In genomic region chr12:115088995-115089841, GRCh38 we compare ENCODE assay signal across 1 cellular context.
TF ChIP-seq lines count a peak whose summit lies in the region.

No MANE protein-coding gene starts in this region.

TF ChIP-seq in HepG2, 621 proteins besides CTCF, POLR2A, EP300 and RAD21 (continued from another document and continues in another):
- no peak for TF ChIP-seq ZNF646 (CRISPR knock-in tag; IDR thresholded peaks at IDR 0.05)
- TF ChIP-seq, protein P1, sequence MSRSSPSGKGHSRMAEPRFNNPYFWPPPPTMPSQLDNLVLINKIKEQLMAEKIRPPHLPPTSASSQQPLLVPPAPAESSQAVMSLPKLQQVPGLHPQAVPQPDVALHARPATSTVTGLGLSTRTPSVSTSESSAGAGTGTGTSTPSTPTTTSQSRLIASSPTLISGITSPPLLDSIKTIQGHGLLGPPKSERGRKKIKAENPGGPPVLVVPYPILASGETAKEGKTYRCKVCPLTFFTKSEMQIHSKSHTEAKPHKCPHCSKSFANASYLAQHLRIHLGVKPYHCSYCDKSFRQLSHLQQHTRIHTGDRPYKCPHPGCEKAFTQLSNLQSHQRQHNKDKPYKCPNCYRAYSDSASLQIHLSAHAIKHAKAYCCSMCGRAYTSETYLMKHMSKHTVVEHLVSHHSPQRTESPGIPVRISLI (CRISPR knock-in tag; IDR thresholded peaks at IDR 0.05; ENCODE audit: borderline replicate concordance), result peak; percentile 25; the same call in 1 of the 2 replicates
- TF ChIP-seq, protein P2, sequence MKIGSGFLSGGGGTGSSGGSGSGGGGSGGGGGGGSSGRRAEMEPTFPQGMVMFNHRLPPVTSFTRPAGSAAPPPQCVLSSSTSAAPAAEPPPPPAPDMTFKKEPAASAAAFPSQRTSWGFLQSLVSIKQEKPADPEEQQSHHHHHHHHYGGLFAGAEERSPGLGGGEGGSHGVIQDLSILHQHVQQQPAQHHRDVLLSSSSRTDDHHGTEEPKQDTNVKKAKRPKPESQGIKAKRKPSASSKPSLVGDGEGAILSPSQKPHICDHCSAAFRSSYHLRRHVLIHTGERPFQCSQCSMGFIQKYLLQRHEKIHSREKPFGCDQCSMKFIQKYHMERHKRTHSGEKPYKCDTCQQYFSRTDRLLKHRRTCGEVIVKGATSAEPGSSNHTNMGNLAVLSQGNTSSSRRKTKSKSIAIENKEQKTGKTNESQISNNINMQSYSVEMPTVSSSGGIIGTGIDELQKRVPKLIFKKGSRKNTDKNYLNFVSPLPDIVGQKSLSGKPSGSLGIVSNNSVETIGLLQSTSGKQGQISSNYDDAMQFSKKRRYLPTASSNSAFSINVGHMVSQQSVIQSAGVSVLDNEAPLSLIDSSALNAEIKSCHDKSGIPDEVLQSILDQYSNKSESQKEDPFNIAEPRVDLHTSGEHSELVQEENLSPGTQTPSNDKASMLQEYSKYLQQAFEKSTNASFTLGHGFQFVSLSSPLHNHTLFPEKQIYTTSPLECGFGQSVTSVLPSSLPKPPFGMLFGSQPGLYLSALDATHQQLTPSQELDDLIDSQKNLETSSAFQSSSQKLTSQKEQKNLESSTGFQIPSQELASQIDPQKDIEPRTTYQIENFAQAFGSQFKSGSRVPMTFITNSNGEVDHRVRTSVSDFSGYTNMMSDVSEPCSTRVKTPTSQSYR (CRISPR knock-in tag; IDR thresholded peaks at IDR 0.05; ENCODE audit: borderline replicate concordance), result peak; percentile 98
- TF ChIP-seq, protein P3, sequence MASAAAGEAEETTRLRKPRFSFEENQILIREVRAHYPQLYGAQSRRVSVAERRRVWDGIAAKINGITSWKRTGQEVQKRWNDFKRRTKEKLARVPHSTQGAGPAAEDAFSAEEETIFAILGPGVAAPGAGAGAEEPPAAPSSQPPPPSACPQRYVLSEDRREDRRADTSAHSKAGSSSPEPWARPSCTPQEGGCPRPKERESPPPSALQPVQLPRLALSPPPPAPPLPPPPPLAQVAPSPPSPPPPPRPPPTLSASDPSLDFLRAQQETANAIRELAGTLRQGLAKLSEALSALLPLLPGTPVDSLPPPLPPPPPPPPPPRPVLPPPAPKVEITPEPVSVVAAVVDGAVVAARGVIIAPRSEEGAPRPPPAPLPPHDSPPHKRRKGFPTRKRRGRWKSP (CRISPR knock-in tag; IDR thresholded peaks at IDR 0.05), result 0 out of 2 replicates have a peak, but pooled peaks have one; percentile 26
- TF ChIP-seq SPEN (CRISPR knock-in tag; IDR thresholded peaks at IDR 0.05; ENCODE audit: low read depth), result peak; percentile 75
- no peak for TF ChIP-seq EEA1 (CRISPR knock-in tag; IDR thresholded peaks at IDR 0.05; ENCODE audit: borderline replicate concordance)
- 0 out of 2 replicates have a peak, but pooled peaks have one; percentile 23 for TF ChIP-seq RFX5 (IDR thresholded peaks at IDR 0.05; ENCODE audit: low read depth, low read length)
- no peak for TF ChIP-seq HDAC6 (IDR thresholded peaks at IDR 0.05; ENCODE audit: low read depth, low read length)
- TF ChIP-seq, protein P4, sequence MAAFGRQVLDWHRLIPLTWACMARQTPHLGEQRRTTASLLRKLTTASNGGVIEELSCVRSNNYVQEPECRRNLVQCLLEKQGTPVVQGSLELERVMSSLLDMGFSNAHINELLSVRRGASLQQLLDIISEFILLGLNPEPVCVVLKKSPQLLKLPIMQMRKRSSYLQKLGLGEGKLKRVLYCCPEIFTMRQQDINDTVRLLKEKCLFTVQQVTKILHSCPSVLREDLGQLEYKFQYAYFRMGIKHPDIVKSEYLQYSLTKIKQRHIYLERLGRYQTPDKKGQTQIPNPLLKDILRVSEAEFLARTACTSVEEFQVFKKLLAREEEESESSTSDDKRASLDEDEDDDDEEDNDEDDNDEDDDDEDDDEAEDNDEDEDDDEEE (CRISPR knock-in tag; IDR thresholded peaks at IDR 0.05), result no peak
- no peak for TF ChIP-seq GLMP (CRISPR knock-in tag; IDR thresholded peaks at IDR 0.05; ENCODE audit: borderline replicate concordance)
- peak; percentile 85 for TF ChIP-seq ELF3 (CRISPR knock-in tag; IDR thresholded peaks at IDR 0.05)
- no peak for TF ChIP-seq HNRNPH1 (optimal IDR thresholded peaks at IDR 0.05; ENCODE audit: low read depth, low read length)
- 0 out of 2 replicates have a peak, but pooled peaks have one; percentile 84 for TF ChIP-seq ZNF33B (CRISPR knock-in tag; IDR thresholded peaks at IDR 0.05)
- 0 out of 2 replicates have a peak, but pooled peaks have one; percentile 28 for TF ChIP-seq TAF1 (CRISPR knock-in tag; IDR thresholded peaks at IDR 0.05)
- TF ChIP-seq NR2F1 (CRISPR knock-in tag; IDR thresholded peaks at IDR 0.05), result peak; percentile 83 to 88
- TF ChIP-seq ZNF317 (CRISPR knock-in tag; IDR thresholded peaks at IDR 0.05), result peak; percentile 54; the same call in 1 of the 2 replicates
- no peak for TF ChIP-seq CHCHD3 (CRISPR knock-in tag; IDR thresholded peaks at IDR 0.05)
- no peak for TF ChIP-seq PPARG (CRISPR knock-in tag; conservative IDR thresholded peaks at IDR 0.05)
- TF ChIP-seq ZNF672 (CRISPR knock-in tag; IDR thresholded peaks at IDR 0.05), result peak; percentile 74; the same call in 1 of the 2 replicates
- peak; percentile 94 for TF ChIP-seq HOXA3 (CRISPR knock-in tag; IDR thresholded peaks at IDR 0.05)
- 0 out of 2 replicates have a peak, but pooled peaks have one; percentile 37 for TF ChIP-seq ZNF12 (CRISPR knock-in tag; IDR thresholded peaks at IDR 0.05)
- no peak for TF ChIP-seq ZBTB8A (CRISPR knock-in tag; IDR thresholded peaks at IDR 0.05; ENCODE audit: borderline replicate concordance, low read depth)
- TF ChIP-seq ZFYVE20 (CRISPR knock-in tag; IDR thresholded peaks at IDR 0.05; ENCODE audit: borderline replicate concordance, low read depth), result no peak
- TF ChIP-seq JUN (CRISPR knock-in tag; IDR thresholded peaks at IDR 0.05), result peak; percentile 48; the same call in 1 of the 2 replicates
- peak; percentile 81 for TF ChIP-seq ZNF670 (CRISPR knock-in tag; IDR thresholded peaks at IDR 0.05; ENCODE audit: borderline replicate concordance)
- TF ChIP-seq PLRG1 (conservative IDR thresholded peaks at IDR 0.05), result no peak
- TF ChIP-seq NR1H2 (CRISPR knock-in tag; IDR thresholded peaks at IDR 0.05; ENCODE audit: borderline replicate concordance, low read depth), result peak; percentile 68; the same call in 1 of the 2 replicates
- TF ChIP-seq, protein P5, sequence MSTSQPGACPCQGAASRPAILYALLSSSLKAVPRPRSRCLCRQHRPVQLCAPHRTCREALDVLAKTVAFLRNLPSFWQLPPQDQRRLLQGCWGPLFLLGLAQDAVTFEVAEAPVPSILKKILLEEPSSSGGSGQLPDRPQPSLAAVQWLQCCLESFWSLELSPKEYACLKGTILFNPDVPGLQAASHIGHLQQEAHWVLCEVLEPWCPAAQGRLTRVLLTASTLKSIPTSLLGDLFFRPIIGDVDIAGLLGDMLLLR (CRISPR knock-in tag; IDR thresholded peaks at IDR 0.05), result peak; percentile 78
- TF ChIP-seq RORA (CRISPR knock-in tag; IDR thresholded peaks at IDR 0.05), result no peak
- peak; percentile 79 for TF ChIP-seq PHF5A (CRISPR knock-in tag; IDR thresholded peaks at IDR 0.05; ENCODE audit: low read depth, unreplicated experiment)
- no peak for TF ChIP-seq ZFP62 (CRISPR knock-in tag; IDR thresholded peaks at IDR 0.05)
- peak; percentile 58; the same call in 1 of the 2 replicates for TF ChIP-seq AKAP8 (CRISPR knock-in tag; IDR thresholded peaks at IDR 0.05)
- TF ChIP-seq IKZF1 (IDR thresholded peaks at IDR 0.05), result no peak
- peak; percentile 98 for TF ChIP-seq FOXO1 (CRISPR knock-in tag; IDR thresholded peaks at IDR 0.05)
- TF ChIP-seq MIXL1 (CRISPR knock-in tag; IDR thresholded peaks at IDR 0.05), result peak; percentile 95
- no peak for TF ChIP-seq SP140L (CRISPR knock-in tag; IDR thresholded peaks at IDR 0.05; ENCODE audit: borderline replicate concordance)
- TF ChIP-seq RFXANK (CRISPR knock-in tag; IDR thresholded peaks at IDR 0.05), result no peak
- peak; percentile 67; the same call in 1 of the 2 replicates for TF ChIP-seq ZNF256 (CRISPR knock-in tag; conservative IDR thresholded peaks at IDR 0.05)
- TF ChIP-seq FOSL2 (CRISPR knock-in tag; IDR thresholded peaks at IDR 0.05), result peak; percentile 87
- no peak for TF ChIP-seq ZNF589 (CRISPR knock-in tag; conservative IDR thresholded peaks at IDR 0.05)
- peak; percentile 70; the same call in 1 of the 2 replicates for TF ChIP-seq ZKSCAN8 (CRISPR knock-in tag; IDR thresholded peaks at IDR 0.05; ENCODE audit: borderline replicate concordance)
- peak; percentile 94 for TF ChIP-seq TCF7 (IDR thresholded peaks at IDR 0.05; ENCODE audit: low read depth)
- peak; percentile 65 for TF ChIP-seq ZMAT3 (CRISPR knock-in tag; conservative IDR thresholded peaks at IDR 0.05)
- no peak for TF ChIP-seq ZNF30 (CRISPR knock-in tag; IDR thresholded peaks at IDR 0.05)
- TF ChIP-seq, protein P6, sequence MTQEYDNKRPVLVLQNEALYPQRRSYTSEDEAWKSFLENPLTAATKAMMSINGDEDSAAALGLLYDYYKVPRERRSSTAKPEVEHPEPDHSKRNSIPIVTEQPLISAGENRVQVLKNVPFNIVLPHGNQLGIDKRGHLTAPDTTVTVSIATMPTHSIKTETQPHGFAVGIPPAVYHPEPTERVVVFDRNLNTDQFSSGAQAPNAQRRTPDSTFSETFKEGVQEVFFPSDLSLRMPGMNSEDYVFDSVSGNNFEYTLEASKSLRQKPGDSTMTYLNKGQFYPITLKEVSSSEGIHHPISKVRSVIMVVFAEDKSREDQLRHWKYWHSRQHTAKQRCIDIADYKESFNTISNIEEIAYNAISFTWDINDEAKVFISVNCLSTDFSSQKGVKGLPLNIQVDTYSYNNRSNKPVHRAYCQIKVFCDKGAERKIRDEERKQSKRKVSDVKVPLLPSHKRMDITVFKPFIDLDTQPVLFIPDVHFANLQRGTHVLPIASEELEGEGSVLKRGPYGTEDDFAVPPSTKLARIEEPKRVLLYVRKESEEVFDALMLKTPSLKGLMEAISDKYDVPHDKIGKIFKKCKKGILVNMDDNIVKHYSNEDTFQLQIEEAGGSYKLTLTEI (CRISPR knock-in tag; conservative IDR thresholded peaks at IDR 0.05), result no peak
- TF ChIP-seq IKZF4 (CRISPR knock-in tag; IDR thresholded peaks at IDR 0.05; ENCODE audit: borderline replicate concordance, low read depth, not compliant biosample characterization), result peak; percentile 80
- TF ChIP-seq, protein P7, sequence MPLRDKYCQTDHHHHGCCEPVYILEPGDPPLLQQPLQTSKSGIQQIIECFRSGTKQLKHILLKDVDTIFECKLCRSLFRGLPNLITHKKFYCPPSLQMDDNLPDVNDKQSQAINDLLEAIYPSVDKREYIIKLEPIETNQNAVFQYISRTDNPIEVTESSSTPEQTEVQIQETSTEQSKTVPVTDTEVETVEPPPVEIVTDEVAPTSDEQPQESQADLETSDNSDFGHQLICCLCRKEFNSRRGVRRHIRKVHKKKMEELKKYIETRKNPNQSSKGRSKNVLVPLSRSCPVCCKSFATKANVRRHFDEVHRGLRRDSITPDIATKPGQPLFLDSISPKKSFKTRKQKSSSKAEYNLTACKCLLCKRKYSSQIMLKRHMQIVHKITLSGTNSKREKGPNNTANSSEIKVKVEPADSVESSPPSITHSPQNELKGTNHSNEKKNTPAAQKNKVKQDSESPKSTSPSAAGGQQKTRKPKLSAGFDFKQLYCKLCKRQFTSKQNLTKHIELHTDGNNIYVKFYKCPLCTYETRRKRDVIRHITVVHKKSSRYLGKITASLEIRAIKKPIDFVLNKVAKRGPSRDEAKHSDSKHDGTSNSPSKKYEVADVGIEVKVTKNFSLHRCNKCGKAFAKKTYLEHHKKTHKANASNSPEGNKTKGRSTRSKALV (CRISPR knock-in tag; IDR thresholded peaks at IDR 0.05), result peak; percentile 51; the same call in 1 of the 2 replicates
